Comparison of ENCODE assay signal across 8 cellular contexts in genomic region chr2:205681836-205682238, GRCh38. TPM values are rescaled to one million over a fixed set of nuclear protein-coding genes. Genes with fewer than 3 reads are reported as not detected.
DNase-seq lines count a peak whose midpoint lies in the region; ATAC-seq and TF ChIP-seq lines count a peak whose summit lies in the region.

No MANE protein-coding gene starts in this region.

- no peak for TF ChIP-seq CTCF in right atrium auricular region (IDR thresholded peaks at IDR 0.05)

- H3K36me3 Mint-ChIP-seq in activated T-cell treated with anti-CD3 and anti-CD28 coated beads, Interleukin-2, amount 50 U/mL, for 24 hours (ENCODE audit: low read depth): no peaks in the 10 kb centered on the region
- no peaks in the 10 kb centered on the region for H3K36me3 Mint-ChIP-seq in activated CD4-positive, alpha-beta memory T cell treated with anti-CD3 and anti-CD28 coated beads, Interleukin-2, amount 10 ng/mL, durations not matched to agents 7 days and 5 days (ENCODE audit: low read depth)

- H3K4me1 ChIP-seq in right atrium auricular region: peaks cover 0 to 52% of the 10 kb centered on the region in 2 donors

- ATAC-seq in HG03095 (IDR thresholded peaks at IDR 0.05; ENCODE audit: unreplicated experiment): peak; percentile 36

- H3K4me3 Mint-ChIP-seq in activated T-cell treated with anti-CD3 and anti-CD28 coated beads, Interleukin-2, amount 50 U/mL, for 24 hours: peak overlapping the region; percentile 62
- peak overlapping the region; percentile 44 for H3K4me3 Mint-ChIP-seq in activated CD4-positive, alpha-beta memory T cell treated with anti-CD3 and anti-CD28 coated beads, Interleukin-2, amount 10 ng/mL, durations not matched to agents 7 days and 5 days

- H3K27me3 ChIP-seq in right atrium auricular region: no peaks in the 10 kb centered on the region

- H3K27ac Mint-ChIP-seq in activated T-cell treated with anti-CD3 and anti-CD28 coated beads, Interleukin-2, amount 50 U/mL, for 24 hours: no peak overlapping the region
- H3K27ac Mint-ChIP-seq in activated CD4-positive, alpha-beta memory T cell treated with anti-CD3 and anti-CD28 coated beads, Interleukin-2, amount 10 ng/mL, durations not matched to agents 7 days and 5 days: no peak overlapping the region

- CTCF ChIA-PET in activated CD4-positive, alpha-beta memory T cell treated with anti-CD3 and anti-CD28 coated beads, Interleukin-2, amount 10 ng/mL, durations not matched to agents 7 days and 5 days (lab: Charles Lee): interaction anchor here (2.3 kb wide), 1 partner anchor 810 kb away, joined by 8 read pairs; no protein-coding TSS in a partner anchor

- no peaks in the 10 kb centered on the region for H3K36me3 ChIP-seq in right atrium auricular region

- peak overlapping the region; percentile 55 to 73 for H3K4me3 ChIP-seq in right atrium auricular region
- H3K4me3 ChIP-seq in skin epidermis: peak overlapping the region; percentile 55 to 75 (median 64)

- in situ Hi-C loops in G401 (cut with HindIII; ENCODE audit: low sequenced_read_pairs): no loop called here

- H3K27ac ChIP-seq in right atrium auricular region: peak overlapping the region; percentile 70 to 77
- peak overlapping the region; percentile 42 to 96 (median 83) for H3K27ac ChIP-seq in skin epidermis

- POLR2A ChIA-PET in activated CD4-positive, alpha-beta memory T cell treated with anti-CD3 and anti-CD28 coated beads, Interleukin-2, amount 10 ng/mL, durations not matched to agents 7 days and 5 days (lab: Charles Lee): interaction anchor here (0.8 kb wide), 1 partner anchor 25 kb away, joined by 3 read pairs; no protein-coding TSS in a partner anchor

- H3K9me3 Mint-ChIP-seq in activated T-cell treated with anti-CD3 and anti-CD28 coated beads, Interleukin-2, amount 50 U/mL, for 24 hours: no peaks in the 10 kb centered on the region
- no peaks in the 10 kb centered on the region for H3K9me3 Mint-ChIP-seq in activated CD4-positive, alpha-beta memory T cell treated with anti-CD3 and anti-CD28 coated beads, Interleukin-2, amount 10 ng/mL, durations not matched to agents 7 days and 5 days

- H3K4me1 Mint-ChIP-seq in activated T-cell treated with anti-CD3 and anti-CD28 coated beads, Interleukin-2, amount 50 U/mL, for 24 hours (ENCODE audit: low read depth): peaks cover 36% of the 10 kb centered on the region
- H3K4me1 Mint-ChIP-seq in activated CD4-positive, alpha-beta memory T cell treated with anti-CD3 and anti-CD28 coated beads, Interleukin-2, amount 10 ng/mL, durations not matched to agents 7 days and 5 days: peaks cover 39% of the 10 kb centered on the region

- H3K27me3 Mint-ChIP-seq in activated T-cell treated with anti-CD3 and anti-CD28 coated beads, Interleukin-2, amount 50 U/mL, for 24 hours: peaks cover 68% of the 10 kb centered on the region
- peaks cover 69% of the 10 kb centered on the region for H3K27me3 Mint-ChIP-seq in activated CD4-positive, alpha-beta memory T cell treated with anti-CD3 and anti-CD28 coated beads, Interleukin-2, amount 10 ng/mL, durations not matched to agents 7 days and 5 days

- DNase-seq in activated T-cell treated with anti-CD3 and anti-CD28 coated beads, Interleukin-2, amount 50 U/mL, for 24 hours: no peak
- DNase-seq in activated T-cell treated with anti-CD3 and anti-CD28 coated beads for 4 hours: no peak
- DNase-seq in activated CD4-positive, alpha-beta memory T cell treated with anti-CD3 and anti-CD28 coated beads, Interleukin-2, amount 10 ng/mL, durations not matched to agents 7 days and 5 days: no peak
- no peak for DNase-seq in right atrium auricular region (ENCODE audit: low spot score)
- DNase-seq in G401 (ENCODE audit: low spot score): no peak
- no peak for DNase-seq in T-helper 9 cell

- no peaks in the 10 kb centered on the region for H3K9me3 ChIP-seq in right atrium auricular region

RNA-seq across cellular contexts. Expression of gene NRP2, which starts 0.5 kb away (rescaled TPM):
- 1 to 10 TPM; 1.4 to 2.3 TPM for total RNA-seq in activated CD4-positive, alpha-beta memory T cell treated with anti-CD3 and anti-CD28 coated beads, Interleukin-2, amount 10 ng/mL, durations not matched to agents 7 days and 5 days
- 10 to 100 TPM in 1 of 2 donors, 1 to 10 TPM in 1; 7.1 to 10.9 TPM for total RNA-seq in right atrium auricular region
- total RNA-seq in G401 (2014; rRNA removed; shearing (Covaris generic)): 5.3 and 7.9 TPM in 2 replicates
